2 cellular contexts compared by ENCODE assay signal in the genomic region with DNA sequence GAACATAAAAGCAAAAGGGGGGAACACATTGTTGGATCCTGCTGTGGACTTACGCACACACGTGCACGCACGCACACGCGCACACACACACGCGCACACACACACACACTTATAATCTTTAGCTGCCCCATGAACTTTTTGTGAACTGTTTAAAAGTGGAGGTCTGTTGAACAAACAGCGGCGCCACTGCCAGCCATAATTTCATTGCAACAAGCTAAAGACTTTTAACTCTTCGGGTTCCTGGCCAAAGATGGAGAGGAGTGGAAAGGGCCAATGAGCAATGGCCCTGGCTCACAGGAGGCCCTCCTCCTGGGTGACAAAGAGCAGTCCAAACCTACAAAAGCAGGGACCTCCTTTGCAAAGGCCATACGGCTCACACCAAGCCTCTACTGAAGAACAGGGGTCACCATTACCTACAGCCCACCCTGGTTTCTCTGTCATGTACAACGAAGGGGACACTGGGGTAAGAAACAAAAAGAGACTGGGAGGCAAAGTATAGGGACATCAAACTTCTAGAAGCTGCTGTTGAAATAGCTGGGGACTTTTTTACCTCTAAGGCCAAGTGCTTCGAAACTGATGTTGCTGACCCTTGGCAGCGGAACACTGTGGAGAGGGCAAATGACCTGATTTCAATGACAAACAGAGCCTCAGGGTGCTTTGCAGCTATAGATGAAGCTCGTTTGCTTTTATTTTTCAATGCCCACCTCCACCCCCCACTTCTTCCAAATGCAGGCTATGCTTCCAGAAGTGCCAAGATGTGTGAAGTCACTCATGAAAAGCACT.
TF ChIP-seq lines count a peak whose summit lies in the region.

No MANE protein-coding gene starts in this region.

TF ChIP-seq in GM23338, 12 proteins besides CTCF, POLR2A, EP300 and RAD21 (continues in another document):
- TF ChIP-seq STAT1 (IDR thresholded peaks at IDR 0.05; ENCODE audit: unreplicated experiment) (no peak), EZH2 (IDR thresholded peaks at IDR 0.05; ENCODE audit: low read depth, unreplicated experiment) (no peak), EZH2phosphoT487 (IDR thresholded peaks at IDR 0.05; ENCODE audit: unreplicated experiment) (no peak), REST (IDR thresholded peaks at IDR 0.05; ENCODE audit: unreplicated experiment) (no peak), NANOG (IDR thresholded peaks at IDR 0.05; ENCODE audit: borderline replicate concordance) (no peak), POLR2AphosphoS5 (IDR thresholded peaks at IDR 0.05; ENCODE audit: low read depth) (no peak), ZNF114 (CRISPR knock-in tag; IDR thresholded peaks at IDR 0.05) (no peak), ZNF331 (CRISPR knock-in tag; IDR thresholded peaks at IDR 0.05; ENCODE audit: low read depth) (no peak)
- TF ChIP-seq, protein P1, sequence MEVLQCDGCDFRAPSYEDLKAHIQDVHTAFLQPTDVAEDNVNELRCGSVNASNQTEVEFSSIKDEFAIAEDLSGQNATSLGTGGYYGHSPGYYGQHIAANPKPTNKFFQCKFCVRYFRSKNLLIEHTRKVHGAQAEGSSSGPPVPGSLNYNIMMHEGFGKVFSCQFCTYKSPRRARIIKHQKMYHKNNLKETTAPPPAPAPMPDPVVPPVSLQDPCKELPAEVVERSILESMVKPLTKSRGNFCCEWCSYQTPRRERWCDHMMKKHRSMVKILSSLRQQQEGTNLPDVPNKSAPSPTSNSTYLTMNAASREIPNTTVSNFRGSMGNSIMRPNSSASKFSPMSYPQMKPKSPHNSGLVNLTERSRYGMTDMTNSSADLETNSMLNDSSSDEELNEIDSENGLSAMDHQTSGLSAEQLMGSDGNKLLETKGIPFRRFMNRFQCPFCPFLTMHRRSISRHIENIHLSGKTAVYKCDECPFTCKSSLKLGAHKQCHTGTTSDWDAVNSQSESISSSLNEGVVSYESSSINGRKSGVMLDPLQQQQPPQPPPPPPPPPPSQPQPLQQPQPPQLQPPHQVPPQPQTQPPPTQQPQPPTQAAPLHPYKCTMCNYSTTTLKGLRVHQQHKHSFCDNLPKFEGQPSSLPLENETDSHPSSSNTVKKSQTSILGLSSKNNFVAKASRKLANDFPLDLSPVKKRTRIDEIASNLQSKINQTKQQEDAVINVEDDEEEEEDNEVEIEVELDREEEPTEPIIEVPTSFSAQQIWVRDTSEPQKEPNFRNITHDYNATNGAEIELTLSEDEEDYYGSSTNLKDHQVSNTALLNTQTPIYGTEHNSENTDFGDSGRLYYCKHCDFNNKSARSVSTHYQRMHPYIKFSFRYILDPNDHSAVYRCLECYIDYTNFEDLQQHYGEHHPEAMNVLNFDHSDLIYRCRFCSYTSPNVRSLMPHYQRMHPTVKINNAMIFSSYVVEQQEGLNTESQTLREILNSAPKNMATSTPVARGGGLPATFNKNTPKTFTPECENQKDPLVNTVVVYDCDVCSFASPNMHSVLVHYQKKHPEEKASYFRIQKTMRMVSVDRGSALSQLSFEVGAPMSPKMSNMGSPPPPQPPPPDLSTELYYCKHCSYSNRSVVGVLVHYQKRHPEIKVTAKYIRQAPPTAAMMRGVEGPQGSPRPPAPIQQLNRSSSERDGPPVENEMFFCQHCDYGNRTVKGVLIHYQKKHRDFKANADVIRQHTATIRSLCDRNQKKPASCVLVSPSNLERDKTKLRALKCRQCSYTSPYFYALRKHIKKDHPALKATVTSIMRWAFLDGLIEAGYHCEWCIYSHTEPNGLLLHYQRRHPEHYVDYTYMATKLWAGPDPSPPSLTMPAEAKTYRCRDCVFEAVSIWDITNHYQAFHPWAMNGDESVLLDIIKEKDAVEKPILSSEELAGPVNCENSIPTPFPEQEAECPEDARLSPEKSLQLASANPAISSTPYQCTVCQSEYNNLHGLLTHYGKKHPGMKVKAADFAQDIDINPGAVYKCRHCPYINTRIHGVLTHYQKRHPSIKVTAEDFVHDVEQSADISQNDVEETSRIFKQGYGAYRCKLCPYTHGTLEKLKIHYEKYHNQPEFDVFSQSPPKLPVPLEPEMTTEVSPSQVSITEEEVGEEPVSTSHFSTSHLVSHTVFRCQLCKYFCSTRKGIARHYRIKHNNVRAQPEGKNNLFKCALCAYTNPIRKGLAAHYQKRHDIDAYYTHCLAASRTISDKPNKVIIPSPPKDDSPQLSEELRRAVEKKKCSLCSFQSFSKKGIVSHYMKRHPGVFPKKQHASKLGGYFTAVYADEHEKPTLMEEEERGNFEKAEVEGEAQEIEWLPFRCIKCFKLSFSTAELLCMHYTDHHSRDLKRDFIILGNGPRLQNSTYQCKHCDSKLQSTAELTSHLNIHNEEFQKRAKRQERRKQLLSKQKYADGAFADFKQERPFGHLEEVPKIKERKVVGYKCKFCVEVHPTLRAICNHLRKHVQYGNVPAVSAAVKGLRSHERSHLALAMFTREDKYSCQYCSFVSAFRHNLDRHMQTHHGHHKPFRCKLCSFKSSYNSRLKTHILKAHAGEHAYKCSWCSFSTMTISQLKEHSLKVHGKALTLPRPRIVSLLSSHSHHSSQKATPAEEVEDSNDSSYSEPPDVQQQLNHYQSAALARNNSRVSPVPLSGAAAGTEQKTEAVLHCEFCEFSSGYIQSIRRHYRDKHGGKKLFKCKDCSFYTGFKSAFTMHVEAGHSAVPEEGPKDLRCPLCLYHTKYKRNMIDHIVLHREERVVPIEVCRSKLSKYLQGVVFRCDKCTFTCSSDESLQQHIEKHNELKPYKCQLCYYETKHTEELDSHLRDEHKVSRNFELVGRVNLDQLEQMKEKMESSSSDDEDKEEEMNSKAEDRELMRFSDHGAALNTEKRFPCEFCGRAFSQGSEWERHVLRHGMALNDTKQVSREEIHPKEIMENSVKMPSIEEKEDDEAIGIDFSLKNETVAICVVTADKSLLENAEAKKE (CRISPR knock-in tag; IDR thresholded peaks at IDR 0.05) = no peak

TF ChIP-seq in HepG2, 621 proteins besides CTCF, POLR2A, EP300 and RAD21:
- TF ChIP-seq ZNF652 (CRISPR knock-in tag; IDR thresholded peaks at IDR 0.05; ENCODE audit: borderline replicate concordance, low read depth) (peak; percentile 66), CCDC6 (CRISPR knock-in tag; IDR thresholded peaks at IDR 0.05) (no peak)
